In genomic region chr4:183499389-183499788, GRCh38 we compare ENCODE assay signal across 20 cellular contexts. TPM values are rescaled to one million over a fixed set of nuclear protein-coding genes. Genes with fewer than 3 reads are reported as not detected.
DNase-seq lines count a peak whose midpoint lies in the region; ATAC-seq and TF ChIP-seq lines count a peak whose summit lies in the region.
"Had no signal": no experiment of that assay in that cellular context is flagged by ENCODE, and none has a peak within 500 bp of the region (broad histone marks: within the 10 kb centered on the region; RNA-seq: fewer than 3 reads in every experiment).

No MANE protein-coding gene starts in this region.

- no peaks in the 10 kb centered on the region for H3K27me3 ChIP-seq in ovary
- H3K27me3 ChIP-seq: gastroesophageal sphincter, vagina had no signal

- H3K9me3 ChIP-seq in ovary, result no peaks in the 10 kb centered on the region
- H3K9me3 ChIP-seq: gastroesophageal sphincter, lower lobe of right lung, vagina had no signal

- no peak for TF ChIP-seq POLR2A in ovary (IDR thresholded peaks at IDR 0.05)

- 60 to 63% (median 61%) methylated on average over 2 of the region's 2 CpGs for WGBS in ovary, 3 donors

- H3K27ac Mint-ChIP-seq in activated naive CD4-positive, alpha-beta T cell treated with anti-CD3 and anti-CD28 coated beads for 36 hours, result no peak overlapping the region
- H3K27ac Mint-ChIP-seq: activated CD4-positive, alpha-beta T cell treated with anti-CD3 and anti-CD28 coated beads, Interleukin-2, amount 10 ng/mL, durations not matched to agents 7 days and 5 days; CD4-positive, alpha-beta T cell had no signal

- H3K4me1 ChIP-seq in ovary (ENCODE audit: insufficient read depth), result no peaks in the 10 kb centered on the region

- H3K36me3 ChIP-seq in ovary, result no peaks in the 10 kb centered on the region
- H3K36me3 ChIP-seq: lower lobe of right lung, vagina had no signal

- intact Hi-C loops in activated naive CD4-positive, alpha-beta T cell treated with anti-CD3 and anti-CD28 coated beads for 36 hours (cut with micrococcal nuclease), result no loop called here
- intact Hi-C loops in left cardiac atrium (cut with DNase I), result no loop called here
- intact Hi-C loops in ovary (cut with DNase I), result no loop called here

- no peak overlapping the region for H3K4me3 ChIP-seq in ovary
- H3K4me3 ChIP-seq: gastroesophageal sphincter, GM12878, lower lobe of right lung, vagina had no signal

- CTCF ChIA-PET in activated naive CD4-positive, alpha-beta T cell treated with anti-CD3 and anti-CD28 coated beads for 36 hours (lab: Charles Lee), result interaction anchor here (1.0 kb wide), 1 partner anchor 26 kb away, joined by 3 read pairs; no protein-coding TSS in a partner anchor

- H3K27ac ChIP-seq in ovary, result no peak overlapping the region
- H3K27ac ChIP-seq: gastroesophageal sphincter, lower lobe of right lung, vagina had no signal

- H3K4me1 Mint-ChIP-seq in activated naive CD4-positive, alpha-beta T cell treated with anti-CD3 and anti-CD28 coated beads for 36 hours (ENCODE audit: low read depth), result peaks cover 24% of the 10 kb centered on the region

- no peak for ATAC-seq in left cardiac atrium
- ATAC-seq: gastroesophageal sphincter, GM12878, lower lobe of right lung, sciatic nerve, SK-N-SH treated with all-trans-retinoic acid at 6 μM for 48 hours had no signal

- peak; percentile 28 for DNase-seq in activated naive CD4-positive, alpha-beta T cell treated with anti-CD3 and anti-CD28 coated beads for 36 hours
- DNase-seq in activated naive CD4-positive, alpha-beta T cell treated with Interleukin-2 at 50 U/mL for 16 hours, result no peak
- DNase-seq in NCI-H2196 (lab: John Stamatoyannopoulos, UW; ENCODE audit: unreplicated experiment) (peak; percentile 54), astrocyte of the hippocampus (ENCODE audit: low read depth, low spot score) (peak; percentile 10), left cardiac atrium (no peak), inferior parietal cortex (ENCODE audit: extremely low spot score) (no peak), Kasumi-1 (lab: John Stamatoyannopoulos, UW) (no peak), ovary (no peak)
- DNase-seq: activated CD4-positive, alpha-beta T cell treated with anti-CD3 and anti-CD28 coated beads, Interleukin-2, amount 10 ng/mL, durations not matched to agents 7 days and 5 days; activated naive CD4-positive, alpha-beta T cell treated with anti-CD3 and anti-CD28 coated beads, Interleukin-2, amount 50 U/mL, for 16 hours; cortex of kidney; GDM1; lower lobe of right lung; NCI-H526 treated with DMSO at 0.1 percent for 48 hours had no signal

- peaks cover 7% of the 10 kb centered on the region for H3K36me3 Mint-ChIP-seq in activated naive CD4-positive, alpha-beta T cell treated with anti-CD3 and anti-CD28 coated beads for 36 hours (ENCODE audit: low read depth)

- H3K27me3 Mint-ChIP-seq in activated naive CD4-positive, alpha-beta T cell treated with anti-CD3 and anti-CD28 coated beads for 36 hours (ENCODE audit: low read depth), result no peaks in the 10 kb centered on the region
- H3K27me3 Mint-ChIP-seq: activated CD4-positive, alpha-beta T cell treated with anti-CD3 and anti-CD28 coated beads, Interleukin-2, amount 10 ng/mL, durations not matched to agents 7 days and 5 days; CD4-positive, alpha-beta T cell had no signal

- TF ChIP-seq EP300 in ovary (IDR thresholded peaks at IDR 0.05), result no peak

- TF ChIP-seq CTCF in ovary (IDR thresholded peaks at IDR 0.05), result no peak

- no peaks in the 10 kb centered on the region for H3K9me3 Mint-ChIP-seq in activated naive CD4-positive, alpha-beta T cell treated with anti-CD3 and anti-CD28 coated beads for 36 hours
- H3K9me3 Mint-ChIP-seq: activated CD4-positive, alpha-beta T cell treated with anti-CD3 and anti-CD28 coated beads, Interleukin-2, amount 10 ng/mL, durations not matched to agents 7 days and 5 days; CD4-positive, alpha-beta T cell had no signal

- no peak overlapping the region for H3K4me3 Mint-ChIP-seq in activated naive CD4-positive, alpha-beta T cell treated with anti-CD3 and anti-CD28 coated beads for 36 hours
- H3K4me3 Mint-ChIP-seq: activated CD4-positive, alpha-beta T cell treated with anti-CD3 and anti-CD28 coated beads, Interleukin-2, amount 10 ng/mL, durations not matched to agents 7 days and 5 days; CD4-positive, alpha-beta T cell had no signal

RNA-seq across cellular contexts. Expression of gene ING2, which starts 5.5 kb away (rescaled TPM):
- 10 to 100 TPM; 13.2 to 14.4 TPM for total RNA-seq in activated naive CD4-positive, alpha-beta T cell treated with anti-CD3 and anti-CD28 coated beads for 36 hours
- total RNA-seq in left cardiac atrium (1 to 10 TPM; 5.4 to 6.2 TPM), ovary (10 to 100 TPM; 19.3 to 47.5 (median 28.7) TPM)
- polyA plus RNA-seq in ovary, result 10 to 100 TPM; 38.6 to 47.3 TPM

RNA-seq across cellular contexts. Expression of gene CDKN2AIP, which starts 55.0 kb away (rescaled TPM):
- 10 to 100 TPM; 26.5 to 26.7 TPM for total RNA-seq in activated naive CD4-positive, alpha-beta T cell treated with anti-CD3 and anti-CD28 coated beads for 36 hours
- total RNA-seq in left cardiac atrium, result 10 to 100 TPM in 1 of 2 donors, 1 to 10 TPM in 1; 8.7 to 11.2 TPM
- 10 to 100 TPM; 17.8 to 28.8 (median 19.2) TPM for total RNA-seq in ovary
- polyA plus RNA-seq in ovary, result 10 to 100 TPM; 14.2 to 25.9 TPM

Comparison
In these comparisons a context has a peak if more than half of its experiments do, and no peak if none do; other contexts are left out.
1. DNase-seq: peak in activated naive CD4-positive, alpha-beta T cell treated with anti-CD3 and anti-CD28 coated beads for 36 hours (single experiment), NCI-H2196 (single experiment) and astrocyte of the hippocampus (single experiment); none in activated naive CD4-positive, alpha-beta T cell treated with Interleukin-2 at 50 U/mL for 16 hours (single experiment), left cardiac atrium (single experiment), inferior parietal cortex (single experiment), Kasumi-1 (0 of 2) and ovary (0 of 5).